ENCODE assay signal across 19 cellular contexts in the genomic region with DNA sequence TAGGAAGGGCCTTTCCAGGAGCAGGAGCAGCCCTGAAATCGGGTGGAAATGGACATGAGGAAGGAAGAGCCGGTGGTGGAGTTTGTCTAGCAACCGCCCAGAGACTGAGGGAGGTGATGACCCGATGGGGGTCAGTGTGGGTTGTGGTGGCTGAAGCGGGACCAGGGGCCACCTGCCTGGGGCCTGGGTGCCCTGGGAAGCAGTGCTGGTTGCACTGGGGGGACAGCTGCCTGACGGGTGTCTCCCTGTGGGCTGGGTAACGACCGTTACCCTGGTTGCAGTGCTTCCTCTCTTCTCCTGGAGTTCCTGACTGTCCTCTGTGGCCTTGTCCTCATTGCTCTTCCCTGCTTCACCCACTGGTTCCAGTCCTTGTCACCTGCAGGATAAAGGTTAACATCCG. TPM values are rescaled to one million over a fixed set of nuclear protein-coding genes. Genes with fewer than 3 reads are reported as not detected.
DNase-seq lines count a peak whose midpoint lies in the region; ATAC-seq and TF ChIP-seq lines count a peak whose summit lies in the region.
"Had no signal": no experiment of that assay in that cellular context is flagged by ENCODE, and none has a peak within 500 bp of the region (broad histone marks: within the 10 kb centered on the region; RNA-seq: fewer than 3 reads in every experiment).

No MANE protein-coding gene starts in this region.

- H4K91ac ChIP-seq in neuronal stem cell (ENCODE audit: low read depth, low read length, poor library complexity), result no peak overlapping the region

- H3K9me3 Mint-ChIP-seq in endodermal cell, result no peaks in the 10 kb centered on the region
- H3K9me3 Mint-ChIP-seq in glutamatergic neuron (ENCODE audit: unreplicated experiment), result peaks cover 7% of the 10 kb centered on the region
- H3K9me3 Mint-ChIP-seq in type B pancreatic cell, result no peaks in the 10 kb centered on the region
- H3K9me3 Mint-ChIP-seq: GM23338, H9 had no signal

- no peak overlapping the region for H3K4me2 ChIP-seq in neuronal stem cell (ENCODE audit: insufficient read depth, low read length, poor library complexity, severe bottlenecking)
- H3K4me2 ChIP-seq: GM23338 had no signal

- no peak overlapping the region for H3K18ac ChIP-seq in neuronal stem cell (ENCODE audit: low read length)

- H3K9ac ChIP-seq in endodermal cell (ENCODE audit: extremely low read depth, low read length, poor library complexity, severe bottlenecking) (no peak overlapping the region), neuronal stem cell (ENCODE audit: low read depth, low read length, poor library complexity) (no peak overlapping the region)

- H3K4me3 Mint-ChIP-seq in endodermal cell, result no peak overlapping the region
- peak overlapping the region; percentile 20 for H3K4me3 Mint-ChIP-seq in glutamatergic neuron (ENCODE audit: unreplicated experiment)
- no peak overlapping the region for H3K4me3 Mint-ChIP-seq in type B pancreatic cell
- H3K4me3 Mint-ChIP-seq: CD4-positive, alpha-beta memory T cell; GM23338; H9 had no signal

- H3K4me1 Mint-ChIP-seq in endodermal cell (no peaks in the 10 kb centered on the region), glutamatergic neuron (ENCODE audit: low read depth, unreplicated experiment) (peaks cover 18% of the 10 kb centered on the region), type B pancreatic cell (ENCODE audit: unreplicated experiment) (no peaks in the 10 kb centered on the region)

- no peak for TF ChIP-seq CTCF in endodermal cell (conservative IDR thresholded peaks at IDR 0.05)
- no peak for TF ChIP-seq CTCF in glutamatergic neuron (IDR thresholded peaks at IDR 0.05; ENCODE audit: partially characterized antibody, unreplicated experiment)
- no peak for TF ChIP-seq CTCF in type B pancreatic cell (conservative IDR thresholded peaks at IDR 0.05)
- no peak for TF ChIP-seq CTCF in sigmoid colon (IDR thresholded peaks at IDR 0.05)

- no peaks in the 10 kb centered on the region for H3K4me1 ChIP-seq in endodermal cell (ENCODE audit: control insufficient read depth, insufficient read depth, low read length)
- no peaks in the 10 kb centered on the region for H3K4me1 ChIP-seq in neuronal stem cell (ENCODE audit: control insufficient read depth in 2 of 2, insufficient read depth in 1 of 2, low read depth in 1 of 2, low read length in 2 of 2)
- no peaks in the 10 kb centered on the region for H3K4me1 ChIP-seq in sigmoid colon

- H3K4me3 ChIP-seq in endodermal cell (ENCODE audit: low read length), result no peak overlapping the region
- no peak overlapping the region for H3K4me3 ChIP-seq in neuronal stem cell (ENCODE audit: low read length in 2 of 2)
- no peak overlapping the region for H3K4me3 ChIP-seq in sigmoid colon
- H3K4me3 ChIP-seq: GM12878, GM23338 had no signal

- H3K27ac ChIP-seq in endodermal cell (ENCODE audit: low read depth, low read length) (no peak overlapping the region), neuronal stem cell (replicated peaks; ENCODE audit: low read length) (no peak overlapping the region), sigmoid colon (no peak overlapping the region)

- no peak overlapping the region for H3K4ac ChIP-seq in neuronal stem cell (ENCODE audit: low read length)

- H3K9me3 ChIP-seq in endodermal cell (ENCODE audit: control insufficient read depth, low read length), result no peaks in the 10 kb centered on the region
- no peaks in the 10 kb centered on the region for H3K9me3 ChIP-seq in neuronal stem cell (replicated peaks in 1 of 2; ENCODE audit: control insufficient read depth in 2 of 2, insufficient read depth in 1 of 2, low read depth in 1 of 2, low read length in 2 of 2)
- H3K9me3 ChIP-seq in sigmoid colon, result no peaks in the 10 kb centered on the region

- H3K27me3 ChIP-seq in endodermal cell (ENCODE audit: control insufficient read depth, insufficient read depth, low read length, poor library complexity, severe bottlenecking) (peaks cover 5% of the 10 kb centered on the region), neuronal stem cell (ENCODE audit: control insufficient read depth in 3 of 3, insufficient read depth in 3 of 3, low read depth in 1 of 3, low read length in 3 of 3) (no peaks in the 10 kb centered on the region), sigmoid colon (peaks cover 0 to 4% (median 0%) of the 10 kb centered on the region in 3 donors)

- no peak for TF ChIP-seq EP300 in sigmoid colon (IDR thresholded peaks at IDR 0.05)

- intact Hi-C loops in sigmoid colon (cut with DNase I), result no loop called here

- ATAC-seq in GM21447 (IDR thresholded peaks at IDR 0.05; ENCODE audit: unreplicated experiment) (no peak), HG02588 (IDR thresholded peaks at IDR 0.05; ENCODE audit: unreplicated experiment) (no peak)
- ATAC-seq: GM12878, GM23338, HCT116 had no signal

- H2AFZ ChIP-seq in neuronal stem cell (ENCODE audit: low read length), result no peak overlapping the region
- H2AFZ ChIP-seq: GM23338 had no signal

- no peaks in the 10 kb centered on the region for H3K36me3 ChIP-seq in endodermal cell (ENCODE audit: control insufficient read depth, insufficient read depth, low read length)
- no peaks in the 10 kb centered on the region for H3K36me3 ChIP-seq in neuronal stem cell (replicated peaks in 1 of 2; ENCODE audit: control insufficient read depth in 2 of 2, insufficient read depth in 2 of 2, low read length in 2 of 2)
- no peaks in the 10 kb centered on the region for H3K36me3 ChIP-seq in sigmoid colon

- H2AK5ac ChIP-seq in neuronal stem cell (ENCODE audit: low read depth, low read length), result peak overlapping the region; percentile 21

- peaks cover 1% of the 10 kb centered on the region for H3K27me3 Mint-ChIP-seq in endodermal cell (ENCODE audit: insufficient read depth)
- H3K27me3 Mint-ChIP-seq in glutamatergic neuron (ENCODE audit: unreplicated experiment), result peaks cover 5% of the 10 kb centered on the region
- H3K27me3 Mint-ChIP-seq in type B pancreatic cell, result peaks cover 41% of the 10 kb centered on the region

- H3K27ac Mint-ChIP-seq in endodermal cell, result no peak overlapping the region
- H3K27ac Mint-ChIP-seq in glutamatergic neuron (ENCODE audit: unreplicated experiment), result peak overlapping the region; percentile 7
- H3K27ac Mint-ChIP-seq in type B pancreatic cell, result no peak overlapping the region
- H3K27ac Mint-ChIP-seq: CD4-positive, alpha-beta memory T cell; GM23338; H9 had no signal

- no peak overlapping the region for H2BK120ac ChIP-seq in neuronal stem cell (ENCODE audit: low read depth, low read length)

- H3K79me1 ChIP-seq in neuronal stem cell (ENCODE audit: low read depth, low read length), result no peaks in the 10 kb centered on the region

- H2BK15ac ChIP-seq in neuronal stem cell (ENCODE audit: low read length), result no peak overlapping the region

- no peak overlapping the region for H4K8ac ChIP-seq in neuronal stem cell (ENCODE audit: low read depth, low read length)

- WGBS in endodermal cell (ENCODE audit: insufficient coverage in 1 of 2, insufficient read length in 1 of 2), 2 experiments, result 84 to 98% methylated on average over 4 to 9 of the region's 9 CpGs
- no CpG with 5 or more reads among the region's 9 CpGs for WGBS in neuronal stem cell (ENCODE audit: extremely low coverage in 2 of 2, insufficient read length in 2 of 2, insufficient replicate concordance in 1 of 2), 2 donors
- 80 to 85% methylated on average over 9 of the region's 9 CpGs for WGBS in sigmoid colon, 2 donors

- H3K36me3 Mint-ChIP-seq in endodermal cell (ENCODE audit: low read depth) (no peaks in the 10 kb centered on the region), glutamatergic neuron (ENCODE audit: unreplicated experiment) (no peaks in the 10 kb centered on the region), type B pancreatic cell (no peaks in the 10 kb centered on the region)
- H3K36me3 Mint-ChIP-seq: CD4-positive, alpha-beta memory T cell had no signal

- no peak overlapping the region for H2BK5ac ChIP-seq in neuronal stem cell (ENCODE audit: low read length)

- no peak overlapping the region for H2BK12ac ChIP-seq in neuronal stem cell (ENCODE audit: low read length)

- no peak overlapping the region for H3K23ac ChIP-seq in neuronal stem cell (ENCODE audit: low read depth, low read length, poor library complexity)

- H3K14ac ChIP-seq in neuronal stem cell (ENCODE audit: low read length), result no peak overlapping the region

- TF ChIP-seq POLR2A in sigmoid colon (IDR thresholded peaks at IDR 0.05), result no peak

- DNase-seq in endodermal cell (peak; percentile 26), glutamatergic neuron (no peak), neuronal stem cell (ENCODE audit: low spot score) (no peak), type B pancreatic cell (ENCODE audit: extremely low spot score, unreplicated experiment) (peak; percentile 58), sigmoid colon (no peak)
- DNase-seq: C1 segment of cervical spinal cord; CD4-positive, alpha-beta memory T cell; COR-L47; DMS79; EL; GDM1; H9 had no signal

RNA-seq across cellular contexts. Expression of gene ZNF536, which starts 13.0 kb away (rescaled TPM):
- not detected for total RNA-seq in endodermal cell
- polyA plus RNA-seq in endodermal cell (2013, experiment 1 of 2), result 5.0 TPM
- polyA plus RNA-seq in endodermal cell (2013, experiment 2 of 2), result 4.8 TPM
- total RNA-seq in glutamatergic neuron (ENCODE audit: unreplicated experiment), result 24.9 TPM
- polyA plus RNA-seq in neuronal stem cell (2013, experiment 1 of 2), result 0.35 TPM
- 0.44 TPM for polyA plus RNA-seq in neuronal stem cell (2013, experiment 2 of 2)
- 0.57 and 9.2 TPM in 2 replicates for total RNA-seq in type B pancreatic cell (ENCODE audit: low replicate concordance)
- 1 to 10 TPM; 3.8 to 8.9 (median 5.9) TPM for total RNA-seq in sigmoid colon
- polyA plus RNA-seq in sigmoid colon, result under 1 TPM; under 0.01 to 0.87 (median 0.46) TPM
- total RNA-seq: A172, GM12878, H9 had no signal
- polyA plus RNA-seq: BJ; CD4-positive, alpha-beta memory T cell; GM12878; GM23338 had no signal

Comparison
In these comparisons a context has a peak if more than half of its experiments do, and no peak if none do; other contexts are left out.
1. DNase-seq: peak in endodermal cell (single experiment) and type B pancreatic cell (single experiment); none in glutamatergic neuron (single experiment), neuronal stem cell (single experiment) and sigmoid colon (single experiment).